Comparison of ENCODE assay signal across 23 cellular contexts in the genomic region with DNA sequence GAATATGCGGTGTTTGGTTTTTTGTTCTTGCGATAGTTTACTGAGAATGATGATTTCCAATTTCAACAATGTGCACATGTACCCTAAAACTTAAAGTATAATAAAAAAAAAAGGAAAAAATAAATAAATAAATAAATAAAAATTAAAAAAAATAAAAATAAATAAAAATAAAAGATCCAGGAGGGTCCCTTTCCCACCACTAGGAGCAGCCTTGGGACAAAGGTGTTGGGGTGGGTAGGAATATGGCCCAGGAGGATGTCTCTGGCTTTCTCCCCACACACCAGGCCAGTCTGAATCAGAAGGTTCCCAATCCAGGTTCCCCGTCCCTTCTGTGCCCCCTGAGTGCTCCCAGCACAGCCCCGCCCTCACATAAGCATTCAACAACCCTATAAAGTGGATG. TPM values are rescaled to one million over a fixed set of nuclear protein-coding genes. Genes with fewer than 3 reads are reported as not detected.
DNase-seq lines count a peak whose midpoint lies in the region; ATAC-seq, FAIRE-seq and TF ChIP-seq lines count a peak whose summit lies in the region.
"Had no signal": no experiment of that assay in that cellular context is flagged by ENCODE, and none has a peak within 500 bp of the region (broad histone marks: within the 10 kb centered on the region; RNA-seq: fewer than 3 reads in every experiment).

No MANE protein-coding gene starts in this region.

- H3K4me3 Mint-ChIP-seq in HFFc6 (no peak overlapping the region), endodermal cell (no peak overlapping the region), mesothelial cell of epicardium (no peak overlapping the region)
- H3K4me3 Mint-ChIP-seq: CD8-positive, alpha-beta memory T cell had no signal

- H3K27ac ChIP-seq in AG04450 (ENCODE audit: low read depth, low read length) = no peak overlapping the region
- H3K27ac ChIP-seq in endodermal cell (ENCODE audit: low read depth, low read length) = no peak overlapping the region
- H3K27ac ChIP-seq in sigmoid colon = no peak overlapping the region
- H3K27ac ChIP-seq: BLaER1 treated with 17β-estradiol and CSF1 and Interleukin-3, amounts not matched to agents 10 nM and 100 nM; SK-N-MC had no signal

- no peaks in the 10 kb centered on the region for H3K27me3 ChIP-seq in AG04450 (ENCODE audit: control insufficient read depth, insufficient read depth, low read length)
- no peaks in the 10 kb centered on the region for H3K27me3 ChIP-seq in endodermal cell (ENCODE audit: control insufficient read depth, insufficient read depth, low read length, poor library complexity, severe bottlenecking)
- H3K27me3 ChIP-seq in sigmoid colon = no peaks in the 10 kb centered on the region
- H3K27me3 ChIP-seq: BLaER1 treated with 17β-estradiol and CSF1 and Interleukin-3, amounts not matched to agents 10 nM and 100 nM had no signal

- 81 to 100% methylated on average over 1 to 2 of the region's 4 CpGs for WGBS in endodermal cell (ENCODE audit: insufficient coverage in 1 of 2, insufficient read length in 1 of 2), 2 experiments
- 90 to 92% methylated on average over 4 of the region's 4 CpGs for WGBS in sigmoid colon, 2 donors

- H3K36me3 Mint-ChIP-seq in HFFc6 (ENCODE audit: low read depth) = no peaks in the 10 kb centered on the region
- H3K36me3 Mint-ChIP-seq in endodermal cell (ENCODE audit: low read depth) = no peaks in the 10 kb centered on the region
- no peaks in the 10 kb centered on the region for H3K36me3 Mint-ChIP-seq in mesothelial cell of epicardium
- H3K36me3 Mint-ChIP-seq: CD8-positive, alpha-beta memory T cell had no signal

- H3K9me3 Mint-ChIP-seq in HFFc6 = no peaks in the 10 kb centered on the region
- H3K9me3 Mint-ChIP-seq in endodermal cell = no peaks in the 10 kb centered on the region
- no peaks in the 10 kb centered on the region for H3K9me3 Mint-ChIP-seq in mesothelial cell of epicardium
- H3K9me3 Mint-ChIP-seq: CD8-positive, alpha-beta memory T cell had no signal

- H3K4me1 ChIP-seq in endodermal cell (ENCODE audit: control insufficient read depth, insufficient read depth, low read length) (no peaks in the 10 kb centered on the region), sigmoid colon (no peaks in the 10 kb centered on the region)

- no peak for FAIRE-seq in urothelium cell line (lab: Jason Lieb, UNC)
- FAIRE-seq: A204.1, GM12892, HepG2 had no signal

- intact Hi-C loops in sigmoid colon (cut with DNase I) = no loop called here

- POLR2A ChIA-PET in AG04450 (lab: Yijun Ruan, JAX) = no interaction called here

- TF ChIP-seq POLR2A in sigmoid colon (IDR thresholded peaks at IDR 0.05) = no peak

- ATAC-seq in HG02852 (IDR thresholded peaks at IDR 0.05; ENCODE audit: unreplicated experiment) (no peak), GM21717 (IDR thresholded peaks at IDR 0.05; ENCODE audit: unreplicated experiment) (no peak)
- ATAC-seq: HCT116, HepG2 had no signal

- no peak overlapping the region for H3K4me3 ChIP-seq in AG04450 (ENCODE audit: low read depth, low read length)
- H3K4me3 ChIP-seq in endodermal cell (ENCODE audit: low read length) = no peak overlapping the region
- no peak overlapping the region for H3K4me3 ChIP-seq in sigmoid colon
- H3K4me3 ChIP-seq: BLaER1 treated with 17β-estradiol and CSF1 and Interleukin-3, amounts not matched to agents 10 nM and 100 nM; SK-N-MC had no signal

- H3K4me1 Mint-ChIP-seq in HFFc6 (ENCODE audit: low read depth) (no peaks in the 10 kb centered on the region), endodermal cell (no peaks in the 10 kb centered on the region), mesothelial cell of epicardium (no peaks in the 10 kb centered on the region)
- H3K4me1 Mint-ChIP-seq: CD8-positive, alpha-beta memory T cell had no signal

- DNase-seq in AG04450 (ENCODE audit: low read depth, low spot score) (no peak), HFFc6 (no peak), endodermal cell (no peak), mesothelial cell of epicardium (ENCODE audit: low spot score in 2 of 2, unreplicated experiment in 2 of 2) (no peak), urothelium cell line (ENCODE audit: low spot score) (no peak), sigmoid colon (no peak)
- DNase-seq: CD8-positive, alpha-beta memory T cell; DMS79; KBM-7; MV-4-11; NCI-H1694 treated with DMSO at 0.1 percent for 48 hours; NCI-H510A; NCI-H748 treated with DMSO at 0.1 percent for 48 hours; SHP77 had no signal

- no peak overlapping the region for H3K9ac ChIP-seq in endodermal cell (ENCODE audit: extremely low read depth, low read length, poor library complexity, severe bottlenecking)
- H3K9ac ChIP-seq: BLaER1 treated with 17β-estradiol and CSF1 and Interleukin-3, amounts not matched to agents 10 nM and 100 nM had no signal

- no peaks in the 10 kb centered on the region for H3K9me3 ChIP-seq in AG04450 (ENCODE audit: control insufficient read depth, insufficient read depth, low read length)
- no peaks in the 10 kb centered on the region for H3K9me3 ChIP-seq in endodermal cell (ENCODE audit: control insufficient read depth, low read length)
- no peaks in the 10 kb centered on the region for H3K9me3 ChIP-seq in sigmoid colon
- H3K9me3 ChIP-seq: BLaER1 treated with 17β-estradiol and CSF1 and Interleukin-3, amounts not matched to agents 10 nM and 100 nM had no signal

- no peak for TF ChIP-seq EP300 in sigmoid colon (IDR thresholded peaks at IDR 0.05)

- H3K27me3 Mint-ChIP-seq in HFFc6 (ENCODE audit: insufficient read depth) = no peaks in the 10 kb centered on the region; the same call in 1 of the 2 replicates
- no peaks in the 10 kb centered on the region for H3K27me3 Mint-ChIP-seq in endodermal cell (ENCODE audit: insufficient read depth)
- peaks cover 11% of the 10 kb centered on the region for H3K27me3 Mint-ChIP-seq in mesothelial cell of epicardium (ENCODE audit: low read depth)

- TF ChIP-seq CTCF in AG04450 (IDR thresholded peaks at IDR 0.05; ENCODE audit: low read depth, low read length) = 0 out of 2 replicates have a peak, but pooled peaks have one; percentile 8
- TF ChIP-seq CTCF in HFFc6 (IDR thresholded peaks at IDR 0.05) = peak; percentile 52
- TF ChIP-seq CTCF in endodermal cell (conservative IDR thresholded peaks at IDR 0.05) = peak; percentile 64
- peak; percentile 32 for TF ChIP-seq CTCF in mesothelial cell of epicardium (IDR thresholded peaks at IDR 0.05; ENCODE audit: unreplicated experiment)
- TF ChIP-seq CTCF in sigmoid colon (IDR thresholded peaks at IDR 0.05) = no peak

- H3K27ac Mint-ChIP-seq in HFFc6 (no peak overlapping the region), endodermal cell (no peak overlapping the region), mesothelial cell of epicardium (no peak overlapping the region)
- H3K27ac Mint-ChIP-seq: CD8-positive, alpha-beta memory T cell had no signal

- CTCF ChIA-PET in AG04450 (lab: Charles Lee) = no interaction called here

- H3K36me3 ChIP-seq in endodermal cell (ENCODE audit: control insufficient read depth, insufficient read depth, low read length) (no peaks in the 10 kb centered on the region), sigmoid colon (no peaks in the 10 kb centered on the region)
- H3K36me3 ChIP-seq: BLaER1 treated with 17β-estradiol and CSF1 and Interleukin-3, amounts not matched to agents 10 nM and 100 nM had no signal

RNA-seq across cellular contexts. Expression of a gene that starts 9.5 kb away (rescaled TPM):
- polyA plus RNA-seq in AG04450 (2011; rRNA removed) (not detected in 2 replicates), sigmoid colon (under 1 TPM in 2 of 3 donors, not detected in 1; 0.10 to 0.60 TPM)
- polyA minus RNA-seq in AG04450 (2011; rRNA and poly(A)+ RNA removed) = not detected in 2 replicates
- total RNA-seq in HFFc6 (2021; fragmentation: NEBNext Ultra II Directional; extraction: Animal tissue kit (Norgen Biotek cat#: 25700)) = not detected
- total RNA-seq in endodermal cell (under 1 TPM in 1 of 2 donors, not detected in 1; 0.15 TPM), mesothelial cell of epicardium (not detected in 3 replicates), sigmoid colon (under 1 TPM in 1 of 4 donors, not detected in 3; 0.49 TPM)
- 0.14 TPM for polyA plus RNA-seq in endodermal cell (2013, experiment 1 of 2)
- 0.08 TPM for polyA plus RNA-seq in endodermal cell (2013, experiment 2 of 2)
- total RNA-seq: CD8-positive, alpha-beta memory T cell; HepG2; RPMI7951 had no signal
- polyA plus RNA-seq: HepG2 had no signal

Comparison
In these comparisons a context has a peak if more than half of its experiments do, and no peak if none do; other contexts are left out.
1. CTCF ChIP-seq: peak in AG04450 (single experiment), HFFc6 (single experiment), endodermal cell (single experiment) and mesothelial cell of epicardium (single experiment); none in sigmoid colon (0 of 4).